ENCODE assay signal across 8 cellular contexts in the genomic region with DNA sequence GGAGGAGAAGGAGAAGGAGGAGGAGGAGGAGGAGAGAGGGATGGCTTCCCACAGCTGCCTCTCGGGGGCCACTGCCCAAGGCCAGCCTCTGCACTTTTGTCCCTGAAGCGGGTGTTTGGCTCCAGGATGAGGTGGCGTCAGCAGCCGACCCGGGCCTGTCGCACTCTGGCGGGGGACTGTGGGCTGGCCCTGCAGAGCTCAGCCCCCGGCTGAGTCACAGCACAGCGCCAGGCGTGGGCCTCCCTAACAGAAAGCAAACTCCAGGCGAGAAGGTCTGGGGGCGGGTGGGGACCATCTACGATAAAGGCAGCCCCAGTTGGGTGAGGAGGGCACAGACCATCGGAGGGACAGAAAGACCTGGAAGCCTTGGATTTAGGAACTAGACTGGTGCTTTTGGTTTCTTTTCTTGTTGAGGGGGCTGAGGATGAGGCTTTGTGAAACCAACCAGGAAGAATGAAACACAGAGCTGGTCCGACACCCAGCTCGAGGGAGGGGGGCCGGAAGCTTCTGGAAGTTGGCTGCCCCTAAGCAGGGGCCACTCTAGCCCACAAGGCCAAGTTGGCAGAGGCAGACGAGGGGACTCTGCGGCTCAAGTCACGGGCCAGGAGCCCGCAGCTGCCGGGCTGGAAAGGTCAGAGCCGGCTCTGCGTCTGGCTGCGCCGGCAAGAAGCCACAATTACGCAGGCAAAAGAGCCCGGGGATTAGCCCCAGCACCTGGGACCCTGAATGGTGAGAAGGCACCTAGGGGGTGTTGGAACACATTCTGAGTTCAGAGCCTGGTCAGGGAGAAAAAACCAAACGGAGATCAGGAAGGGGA. TPM values are rescaled to one million over a fixed set of nuclear protein-coding genes. Genes with fewer than 3 reads are reported as not detected.
DNase-seq lines count a peak whose midpoint lies in the region; ATAC-seq and TF ChIP-seq lines count a peak whose summit lies in the region.

No MANE protein-coding gene starts in this region.

- H3K4me3 ChIP-seq in epithelial cell of esophagus (ENCODE audit: low read length) (no peak overlapping the region), mononuclear cell (ENCODE audit: low read length) (peak overlapping the region; percentile 47)

- ATAC-seq in GM21723 (IDR thresholded peaks at IDR 0.05; ENCODE audit: unreplicated experiment) (peak; percentile 34), GM19023 (IDR thresholded peaks at IDR 0.05; ENCODE audit: unreplicated experiment) (no peak)

- no peak for TF ChIP-seq CTCF in epithelial cell of esophagus (IDR thresholded peaks at IDR 0.05; ENCODE audit: insufficient read depth, low read depth, low read length, missing control alignments)

- H3K9me3 ChIP-seq in mononuclear cell (ENCODE audit: low read depth, low read length), result no peaks in the 10 kb centered on the region

- H3K27me3 ChIP-seq in mononuclear cell (ENCODE audit: insufficient read depth, low read length), result no peaks in the 10 kb centered on the region

- peaks cover 70% of the 10 kb centered on the region for H3K4me1 ChIP-seq in mononuclear cell (ENCODE audit: insufficient read depth, low read length)

- DNase-seq in CD1c-positive myeloid dendritic cell (ENCODE audit: extremely low spot score) (peak; percentile 93), NOMO-1 treated with dmso at 0.1 percent for 144 hours (lab: John Stamatoyannopoulos, UW; ENCODE audit: unreplicated experiment) (peak; percentile 80), activated T-cell treated with anti-CD3 and anti-CD28 coated beads for 24 hours (ENCODE audit: low read depth) (peak; percentile 78), epithelial cell of esophagus (ENCODE audit: low read depth) (peak; percentile 55)
- peak; percentile 78 to 85 for DNase-seq in stimulated activated CD8-positive, alpha-beta memory T cell treated with anti-CD3 and anti-CD28 coated beads, Interleukin-2, amount 100 ng/mL, for 48 hours (ENCODE audit: low read depth in 2 of 2)

RNA-seq across cellular contexts. Expression of a gene that starts 18.2 kb away (rescaled TPM):
- 62.4 TPM for total RNA-seq in mononuclear cell

RNA-seq across cellular contexts. Expression of a gene that starts 23.3 kb away (rescaled TPM):
- 1,318 TPM for total RNA-seq in mononuclear cell

RNA-seq across cellular contexts. Expression of a gene that starts 30.5 kb away (rescaled TPM):
- 7.7 TPM for total RNA-seq in mononuclear cell

RNA-seq across cellular contexts. Expression of a gene that starts 35.7 kb away (rescaled TPM):
- 21.4 TPM for total RNA-seq in mononuclear cell
